In genomic region chr12:47812797-47813490, GRCh38 we compare ENCODE assay signal across 8 cellular contexts. TPM values are rescaled to one million over a fixed set of nuclear protein-coding genes. Genes with fewer than 3 reads are reported as not detected.
DNase-seq lines count a peak whose midpoint lies in the region; ATAC-seq and TF ChIP-seq lines count a peak whose summit lies in the region.

No MANE protein-coding gene starts in this region.

- H3K27ac Mint-ChIP-seq in activated T-helper 1 cell treated with anti-CD3 and anti-CD28 coated beads, Interleukin-12 subunit alpha, Interleukin-12 subunit beta, Interleukin-2, Interleukin-4 antibody, amounts not matched to agents 30 ng/mL and 10 ng/mL and 1 ng/mL, durations not matched to agents 14 hours and 24 hours and 36 hours = peak overlapping the region; percentile 98
- peak overlapping the region; percentile 47 for H3K27ac Mint-ChIP-seq in neural crest cell (ENCODE audit: unreplicated experiment)

- no peak overlapping the region for H2AFZ ChIP-seq in OCI-LY7 (ENCODE audit: low read length)
- H2AFZ ChIP-seq in fibroblast of lung (ENCODE audit: low read length) = no peak overlapping the region

- H3K4me1 ChIP-seq in OCI-LY7 (ENCODE audit: insufficient read depth, low read length, poor library complexity, severe bottlenecking) (peaks cover 98% of the 10 kb centered on the region), fibroblast of lung (ENCODE audit: control insufficient read depth, extremely low read depth, insufficient read depth, low read length) (peaks cover 75% of the 10 kb centered on the region), stomach (peaks cover 96 to 100% (median 99%) of the 10 kb centered on the region in 4 donors)

- CTCF ChIA-PET in OCI-LY7 (lab: Charles Lee; ENCODE audit: unreplicated experiment) = interaction anchor here (0.6 to 8.0 kb wide), 5 partner anchors 15 to 141 kb away, joined by 3 to 133 read pairs (median 4); no protein-coding TSS in a partner anchor

- H3K9me3 Mint-ChIP-seq in activated T-helper 1 cell treated with anti-CD3 and anti-CD28 coated beads, Interleukin-12 subunit alpha, Interleukin-12 subunit beta, Interleukin-2, Interleukin-4 antibody, amounts not matched to agents 30 ng/mL and 10 ng/mL and 1 ng/mL, durations not matched to agents 14 hours and 24 hours and 36 hours = peaks cover 3% of the 10 kb centered on the region
- H3K9me3 Mint-ChIP-seq in neural crest cell = no peaks in the 10 kb centered on the region

- DNase-seq in OCI-LY7 (ENCODE audit: low spot score) (peak; percentile 96), fibroblast of lung (ENCODE audit: low read depth in 2 of 2) (peak; percentile 80 to 92), neural crest cell (ENCODE audit: low read depth, low spot score) (peak; percentile 40), stomach (peak; percentile 85), NCI-H748 (lab: John Stamatoyannopoulos, UW; ENCODE audit: unreplicated experiment) (no peak)
- peak; percentile 92 for DNase-seq in activated T-helper 1 cell treated with anti-CD3 and anti-CD28 coated beads, Interleukin-12 subunit alpha, Interleukin-12 subunit beta, Interleukin-2, Interleukin-4 antibody, amounts not matched to agents 30 ng/mL and 10 ng/mL and 1 ng/mL, durations not matched to agents 14 hours and 24 hours and 36 hours (ENCODE audit: low spot score)

- H3K9me3 ChIP-seq in OCI-LY7 (ENCODE audit: low read length) (no peaks in the 10 kb centered on the region), fibroblast of lung (ENCODE audit: control insufficient read depth, insufficient read depth, low read depth, low read length) (no peaks in the 10 kb centered on the region), stomach (no peaks in the 10 kb centered on the region)

- no TSS peak for BruUV-seq in OCI-LY7 (replicated peaks; lab: Mats Ljungman, UMichigan)

- H3K4me3 Mint-ChIP-seq in activated T-helper 1 cell treated with anti-CD3 and anti-CD28 coated beads, Interleukin-12 subunit alpha, Interleukin-12 subunit beta, Interleukin-2, Interleukin-4 antibody, amounts not matched to agents 30 ng/mL and 10 ng/mL and 1 ng/mL, durations not matched to agents 14 hours and 24 hours and 36 hours = peak overlapping the region; percentile 96
- H3K4me3 Mint-ChIP-seq in neural crest cell = peak overlapping the region; percentile 85

- POLR2A ChIA-PET in OCI-LY7 (lab: Charles Lee) = interaction anchor here (0.5 to 10.4 kb wide), 5 partner anchors 10 to 591 kb away, joined by 3 to 342 read pairs (median 4); no protein-coding TSS in a partner anchor

- peaks cover 67% of the 10 kb centered on the region for H3K36me3 Mint-ChIP-seq in activated T-helper 1 cell treated with anti-CD3 and anti-CD28 coated beads, Interleukin-12 subunit alpha, Interleukin-12 subunit beta, Interleukin-2, Interleukin-4 antibody, amounts not matched to agents 30 ng/mL and 10 ng/mL and 1 ng/mL, durations not matched to agents 14 hours and 24 hours and 36 hours (ENCODE audit: low read depth)
- no peaks in the 10 kb centered on the region for H3K36me3 Mint-ChIP-seq in neural crest cell (ENCODE audit: low read depth)

- H4K20me1 ChIP-seq in OCI-LY7 (ENCODE audit: insufficient read depth, low read length) (peaks cover 10% of the 10 kb centered on the region; the same call in 1 of the 2 replicates), fibroblast of lung (ENCODE audit: control insufficient read depth, extremely low read depth, insufficient read depth, low read length) (no peaks in the 10 kb centered on the region)

- H3K4me2 ChIP-seq in OCI-LY7 (ENCODE audit: low read length) (peak overlapping the region; percentile 98), fibroblast of lung (ENCODE audit: extremely low read depth, insufficient read depth, low read length) (peak overlapping the region; percentile 93)

- intact Hi-C loops in OCI-LY7 (cut with micrococcal nuclease; ENCODE audit: unreplicated experiment) (loop anchor here (1.0 to 5.0 kb wide), 4 partner anchors 22 to 596 kb away; partner anchors contain the start of gene SENP1), stomach (cut with DNase I; ENCODE audit: low total_unique reads) (no loop called here)
- intact Hi-C loops in activated T-helper 1 cell treated with anti-CD3 and anti-CD28 coated beads, Interleukin-12 subunit alpha, Interleukin-12 subunit beta, Interleukin-2, Interleukin-4 antibody, amounts not matched to agents 30 ng/mL and 10 ng/mL and 1 ng/mL, durations not matched to agents 14 hours and 24 hours and 36 hours (cut with micrococcal nuclease) = loop anchor here (1.0 to 10.0 kb wide), 9 partner anchors 19 to 1598 kb away; partner anchors contain the start of genes RPAP3 and VDR

- no peaks in the 10 kb centered on the region for H3K27me3 Mint-ChIP-seq in activated T-helper 1 cell treated with anti-CD3 and anti-CD28 coated beads, Interleukin-12 subunit alpha, Interleukin-12 subunit beta, Interleukin-2, Interleukin-4 antibody, amounts not matched to agents 30 ng/mL and 10 ng/mL and 1 ng/mL, durations not matched to agents 14 hours and 24 hours and 36 hours (ENCODE audit: insufficient read depth)
- no peaks in the 10 kb centered on the region for H3K27me3 Mint-ChIP-seq in neural crest cell (ENCODE audit: low read depth)

- TF ChIP-seq CTCF in OCI-LY7 (conservative IDR thresholded peaks at IDR 0.05; ENCODE audit: low read length) (peak; percentile 36; the same call in 1 of the 2 replicates), fibroblast of lung (conservative IDR thresholded peaks at IDR 0.05 in 1 of 2, IDR thresholded peaks at IDR 0.05 in 1 of 2; ENCODE audit: low read depth in 1 of 2, low read length in 2 of 2) (no peak), neural crest cell (conservative IDR thresholded peaks at IDR 0.05) (no peak), stomach (IDR thresholded peaks at IDR 0.05) (no peak)

- TF ChIP-seq EP300 in stomach (IDR thresholded peaks at IDR 0.05) = peak; percentile 47

- H3K27ac ChIP-seq in OCI-LY7 (ENCODE audit: low read depth, low read length, poor library complexity, severe bottlenecking) (peak overlapping the region; percentile 96), fibroblast of lung (ENCODE audit: insufficient read depth, low read length) (peak overlapping the region; percentile 92), stomach (peak overlapping the region; percentile 93 to 99 (median 98))

- peak overlapping the region; percentile 66 for H3K4me3 ChIP-seq in OCI-LY7 (ENCODE audit: low read depth, low read length, poor library complexity, severe bottlenecking)
- peak overlapping the region; percentile 23 to 58 (median 36) for H3K4me3 ChIP-seq in fibroblast of lung (replicated peaks in 1 of 4; ENCODE audit: control extremely low read depth in 1 of 4, insufficient read depth in 1 of 4, low read depth in 3 of 4, low read length in 4 of 4)
- H3K4me3 ChIP-seq in stomach = peak overlapping the region; percentile 37 to 42 (median 42)

- peak overlapping the region; percentile 57 for H3K9ac ChIP-seq in fibroblast of lung (ENCODE audit: insufficient read depth, low read length)

- H3K27me3 ChIP-seq in fibroblast of lung (ENCODE audit: control insufficient read depth, insufficient read depth, low read length) (no peaks in the 10 kb centered on the region), stomach (no peaks in the 10 kb centered on the region)

- peaks cover 92% of the 10 kb centered on the region for H3K4me1 Mint-ChIP-seq in activated T-helper 1 cell treated with anti-CD3 and anti-CD28 coated beads, Interleukin-12 subunit alpha, Interleukin-12 subunit beta, Interleukin-2, Interleukin-4 antibody, amounts not matched to agents 30 ng/mL and 10 ng/mL and 1 ng/mL, durations not matched to agents 14 hours and 24 hours and 36 hours (ENCODE audit: low read depth)
- peaks cover 74% of the 10 kb centered on the region for H3K4me1 Mint-ChIP-seq in neural crest cell

- no peaks in the 10 kb centered on the region for H3K9me2 ChIP-seq in OCI-LY7 (ENCODE audit: insufficient read depth, low read length)

- H3K36me3 ChIP-seq in OCI-LY7 (ENCODE audit: insufficient read depth, low read length) (peaks cover 19% of the 10 kb centered on the region; the same call in 1 of the 2 replicates), fibroblast of lung (ENCODE audit: control insufficient read depth, insufficient read depth, low read length) (no peaks in the 10 kb centered on the region), stomach (no peaks in the 10 kb centered on the region)

- peak; percentile 39 for TF ChIP-seq POLR2A in GM18526 (IDR thresholded peaks at IDR 0.05; ENCODE audit: extremely low read depth, insufficient read length)
- no peak for TF ChIP-seq POLR2A in stomach (IDR thresholded peaks at IDR 0.05)

- H3K79me2 ChIP-seq in OCI-LY7 (ENCODE audit: insufficient read depth, low read depth, low read length) (peaks cover 92% of the 10 kb centered on the region), fibroblast of lung (ENCODE audit: control insufficient read depth, insufficient read depth, low read length) (peaks cover 88% of the 10 kb centered on the region)

- WGBS in stomach, 5 donors = 0 to 2% (median 0%) methylated on average over 14 to 37 of the region's 37 CpGs

- ATAC-seq in HG03025 (IDR thresholded peaks at IDR 0.05; ENCODE audit: low FRiP score, unreplicated experiment) = peak; percentile 51

RNA-seq across cellular contexts. Expression of gene HDAC7, which starts 6.8 kb away (rescaled TPM):
- total RNA-seq in OCI-LY7 (2014; rRNA removed; shearing (Covaris generic)) = 38.4 and 45.9 TPM in 2 replicates
- total RNA-seq in OCI-LY7 (2022) = 130 and 131 TPM in 2 replicates
- 453 and 466 TPM in 2 replicates for total RNA-seq in activated T-helper 1 cell treated with anti-CD3 and anti-CD28 coated beads, Interleukin-12 subunit alpha, Interleukin-12 subunit beta, Interleukin-2, Interleukin-4 antibody, amounts not matched to agents 30 ng/mL and 10 ng/mL and 1 ng/mL, durations not matched to agents 14 hours and 24 hours and 36 hours
- 23.6 and 28.1 TPM in 2 replicates for total RNA-seq in fibroblast of lung
- 31.6 and 35.4 TPM in 2 replicates for polyA plus RNA-seq in fibroblast of lung
- 47.2 and 50.5 TPM in 2 replicates for polyA plus RNA-seq in fibroblast of lung (2012)
- polyA minus RNA-seq in fibroblast of lung (ENCODE audit: low replicate concordance) = 94.8 and 140 TPM in 2 replicates
- total RNA-seq in neural crest cell = 76.0 and 76.6 TPM in 2 replicates
- total RNA-seq in stomach = 100 to 1,000 TPM in 2 of 5 donors, 10 to 100 TPM in 3; 32.1 to 313 (median 66.5) TPM
- polyA plus RNA-seq in stomach = 10 to 100 TPM; 22.8 to 30.7 (median 28.6) TPM

RNA-seq across cellular contexts. Expression of gene SLC48A1, which starts 39.9 kb away (rescaled TPM):
- total RNA-seq in OCI-LY7 (2014; rRNA removed; shearing (Covaris generic)) = 3.8 and 9.6 TPM in 2 replicates
- 8.6 and 12.0 TPM in 2 replicates for total RNA-seq in OCI-LY7 (2022)
- total RNA-seq in activated T-helper 1 cell treated with anti-CD3 and anti-CD28 coated beads, Interleukin-12 subunit alpha, Interleukin-12 subunit beta, Interleukin-2, Interleukin-4 antibody, amounts not matched to agents 30 ng/mL and 10 ng/mL and 1 ng/mL, durations not matched to agents 14 hours and 24 hours and 36 hours = 12.7 TPM in 2 replicates
- 12.8 and 18.7 TPM in 2 replicates for total RNA-seq in fibroblast of lung
- polyA plus RNA-seq in fibroblast of lung = 8.9 and 9.0 TPM in 2 replicates
- 12.1 and 13.2 TPM in 2 replicates for polyA plus RNA-seq in fibroblast of lung (2012)
- 20.9 and 22.7 TPM in 2 replicates for polyA minus RNA-seq in fibroblast of lung (ENCODE audit: low replicate concordance)
- 11.6 and 13.0 TPM in 2 replicates for total RNA-seq in neural crest cell
- total RNA-seq in stomach = 10 to 100 TPM in 3 of 5 donors, 1 to 10 TPM in 2; 2.3 to 29.0 (median 18.1) TPM
- polyA plus RNA-seq in stomach = 10 to 100 TPM in 1 of 3 donors, 1 to 10 TPM in 2; 6.3 to 18.2 (median 9.4) TPM

RNA-seq across cellular contexts. Expression of gene RAPGEF3, which starts 54.3 kb away (rescaled TPM):
- total RNA-seq in OCI-LY7 (2014; rRNA removed; shearing (Covaris generic)) = 0.69 and 0.80 TPM in 2 replicates
- total RNA-seq in OCI-LY7 (2022) = 2.9 and 4.7 TPM in 2 replicates
- 4.7 and 6.5 TPM in 2 replicates for total RNA-seq in activated T-helper 1 cell treated with anti-CD3 and anti-CD28 coated beads, Interleukin-12 subunit alpha, Interleukin-12 subunit beta, Interleukin-2, Interleukin-4 antibody, amounts not matched to agents 30 ng/mL and 10 ng/mL and 1 ng/mL, durations not matched to agents 14 hours and 24 hours and 36 hours
- 1.0 and 2.8 TPM in 2 replicates for total RNA-seq in fibroblast of lung
- polyA plus RNA-seq in fibroblast of lung = 0.83 and 0.95 TPM in 2 replicates
- polyA plus RNA-seq in fibroblast of lung (2012) = 0.93 and 1.2 TPM in 2 replicates
- polyA minus RNA-seq in fibroblast of lung (ENCODE audit: low replicate concordance) = 2.3 and 4.2 TPM in 2 replicates
- 0.89 and 1.4 TPM in 2 replicates for total RNA-seq in neural crest cell
- total RNA-seq in stomach = 100 to 1,000 TPM in 1 of 5 donors, 10 to 100 TPM in 4; 15.9 to 114 (median 25.0) TPM
- polyA plus RNA-seq in stomach = 10 to 100 TPM; 21.2 to 33.1 (median 22.9) TPM
